Comparison of ENCODE assay signal across 9 cellular contexts in the genomic region with DNA sequence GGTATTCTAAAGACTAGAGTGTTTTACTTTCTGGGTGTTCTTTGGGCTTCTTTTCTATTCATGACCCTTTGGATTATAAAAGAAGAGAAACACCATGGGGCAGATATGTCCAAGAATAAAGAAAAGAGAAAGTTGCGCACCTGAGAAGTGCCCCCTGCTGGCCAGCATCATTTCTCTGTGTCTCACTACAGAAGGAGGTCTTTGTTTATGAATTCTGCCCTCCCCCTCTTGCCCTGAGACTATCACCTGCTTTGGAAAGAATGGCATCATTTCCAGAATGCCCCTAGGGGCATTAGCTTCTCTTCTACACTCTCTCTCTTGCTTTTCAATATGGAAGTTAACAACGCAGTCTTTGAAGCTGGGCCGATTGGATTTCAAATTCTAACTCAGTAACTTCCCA. TPM values are rescaled to one million over a fixed set of nuclear protein-coding genes. Genes with fewer than 3 reads are reported as not detected.
DNase-seq lines count a peak whose midpoint lies in the region; ATAC-seq and TF ChIP-seq lines count a peak whose summit lies in the region.
"Had no signal": no experiment of that assay in that cellular context is flagged by ENCODE, and none has a peak within 500 bp of the region (broad histone marks: within the 10 kb centered on the region; RNA-seq: fewer than 3 reads in every experiment).

No MANE protein-coding gene starts in this region.

- ATAC-seq in HG03139 (IDR thresholded peaks at IDR 0.05; ENCODE audit: unreplicated experiment): no peak

- DNase-seq in AG09309 (ENCODE audit: low read depth): no peak
- DNase-seq in GM13976 (ENCODE audit: low spot score): no peak
- DNase-seq in activated CD4-positive, alpha-beta T cell treated with anti-CD3 and anti-CD28 coated beads for 4 hours: peak; percentile 38 to 39
- no peak for DNase-seq in fibroblast of villous mesenchyme (ENCODE audit: low read depth)
- no peak for DNase-seq in HuH-7 (ENCODE audit: low spot score)
- no peak for DNase-seq in RPMI8226
- no peak for DNase-seq in KBM-7
- DNase-seq: HCEC 1CT had no signal

- in situ Hi-C loops in GM13976 (cut with MboI; ENCODE audit: low sequenced_read_pairs, unreplicated experiment): no loop called here
- in situ Hi-C loops in KBM-7 (cut with MboI; ENCODE audit: low pct_unique_long_range_greater_than_20kb, low sequenced_read_pairs): no loop called here

- TF ChIP-seq CTCF in AG09309 (IDR thresholded peaks at IDR 0.05; ENCODE audit: control insufficient read depth, insufficient read depth, low read depth, low read length, missing control alignments) (peak; percentile 20), GM13976 (IDR thresholded peaks at IDR 0.05; ENCODE audit: borderline replicate concordance, control extremely low read depth, extremely low read depth, insufficient read depth, missing control alignments) (peak; percentile 16), fibroblast of villous mesenchyme (IDR thresholded peaks at IDR 0.05; ENCODE audit: insufficient read depth, low read depth, low read length) (peak; percentile 34)

- H3K4me3 ChIP-seq in AG09309 (ENCODE audit: control insufficient read depth, low read depth, low read length) (no peak overlapping the region), fibroblast of villous mesenchyme (ENCODE audit: low read depth, low read length) (no peak overlapping the region)

RNA-seq across cellular contexts. Expression of gene CDH13, which starts 45.0 kb away (rescaled TPM):
- total RNA-seq in fibroblast of villous mesenchyme: 47.5 and 72.2 TPM in 2 replicates

Comparison
In these comparisons a context has a peak if more than half of its experiments do, and no peak if none do; other contexts are left out.
1. DNase-seq: peak in activated CD4-positive, alpha-beta T cell treated with anti-CD3 and anti-CD28 coated beads for 4 hours (2 of 2); none in AG09309 (single experiment), GM13976 (single experiment), fibroblast of villous mesenchyme (single experiment), HuH-7 (single experiment), RPMI8226 (single experiment) and KBM-7 (single experiment).
2. Peak in every context shown above with its lines, with median percentiles within 50 percentile points of each other: CTCF ChIP-seq.